ENCODE assay signal across 1 cellular context in genomic region chr19:33093420-33094210, GRCh38.
TF ChIP-seq lines count a peak whose summit lies in the region.

No MANE protein-coding gene starts in this region.

TF ChIP-seq in H1, 55 proteins besides CTCF, POLR2A, EP300 and RAD21:
- TF ChIP-seq BRCA1 (IDR thresholded peaks at IDR 0.05; ENCODE audit: low read depth, low read length) (no peak), JUND (IDR thresholded peaks at IDR 0.05; ENCODE audit: low read length) (no peak), SP1 (IDR thresholded peaks at IDR 0.05; ENCODE audit: low read depth, low read length) (no peak), NANOG (IDR thresholded peaks at IDR 0.05; ENCODE audit: insufficient read depth, low read depth, low read length, poor library complexity, severe bottlenecking) (no peak), TEAD4 (IDR thresholded peaks at IDR 0.05; ENCODE audit: low read depth, low read length) (no peak), KDM5A (IDR thresholded peaks at IDR 0.05; ENCODE audit: low read length) (no peak), RXRA (IDR thresholded peaks at IDR 0.05; ENCODE audit: insufficient read depth, low read depth, low read length) (no peak), KDM1A (IDR thresholded peaks at IDR 0.05; ENCODE audit: borderline replicate concordance, low read length) (no peak), KDM4A (IDR thresholded peaks at IDR 0.05; ENCODE audit: low read depth, low read length, severe bottlenecking) (no peak), CEBPB (IDR thresholded peaks at IDR 0.05; ENCODE audit: low read depth, low read length) (no peak), SP4 (IDR thresholded peaks at IDR 0.05; ENCODE audit: low read length) (no peak), BACH1 (IDR thresholded peaks at IDR 0.05; ENCODE audit: low read length) (no peak), ASH2L (IDR thresholded peaks at IDR 0.05; ENCODE audit: low read length) (no peak), RBBP5 (IDR thresholded peaks at IDR 0.05; ENCODE audit: borderline replicate concordance, low read depth, low read length) (no peak), SRF (IDR thresholded peaks at IDR 0.05; ENCODE audit: low read depth, low read length) (no peak), CHD1 (IDR thresholded peaks at IDR 0.05; ENCODE audit: low read depth, low read length) (no peak), HDAC2 (IDR thresholded peaks at IDR 0.05; ENCODE audit: borderline replicate concordance in 1 of 2, low read depth in 2 of 2, low read length in 2 of 2) (no peak)
